In genomic region chr22:35023692-35024363, GRCh38 we compare ENCODE assay signal across 8 cellular contexts. TPM values are rescaled to one million over a fixed set of nuclear protein-coding genes. Genes with fewer than 3 reads are reported as not detected.
DNase-seq lines count a peak whose midpoint lies in the region; ATAC-seq, FAIRE-seq and TF ChIP-seq lines count a peak whose summit lies in the region.

No MANE protein-coding gene starts in this region.

- peak; percentile 87 for FAIRE-seq in GM12891 (lab: Jason Lieb, UNC)

- no peaks in the 10 kb centered on the region for H3K4me1 ChIP-seq in thyroid gland

- H3F3A ChIP-seq in neural cell (ENCODE audit: insufficient read depth, low read length, poor library complexity, severe bottlenecking): no peaks in the 10 kb centered on the region

- intact Hi-C loops in thyroid gland (cut with DNase I): no loop called here

- H3K9ac ChIP-seq in neural cell (ENCODE audit: low read length): no peak overlapping the region

- H3K27me3 ChIP-seq in neural cell (ENCODE audit: insufficient read depth, low read depth, low read length) (no peaks in the 10 kb centered on the region), thyroid gland (no peaks in the 10 kb centered on the region)

- no peaks in the 10 kb centered on the region for H3K9me2 ChIP-seq in neural cell (ENCODE audit: insufficient read depth, low read length)

- no peak overlapping the region for H2AFZ ChIP-seq in neural cell (ENCODE audit: low read depth, low read length)

- H3K36me3 ChIP-seq in neural cell (ENCODE audit: insufficient read depth, low read length): no peaks in the 10 kb centered on the region
- H3K36me3 ChIP-seq in thyroid gland: no peaks in the 10 kb centered on the region

- H4K20me1 ChIP-seq in neural cell (ENCODE audit: insufficient read depth): no peaks in the 10 kb centered on the region

- no peak for ATAC-seq in HG03565 (IDR thresholded peaks at IDR 0.05; ENCODE audit: unreplicated experiment)

- H3K9me3 ChIP-seq in neural cell (ENCODE audit: low read length) (no peaks in the 10 kb centered on the region), thyroid gland (no peaks in the 10 kb centered on the region)

- TF ChIP-seq RAD21 in neural cell (conservative IDR thresholded peaks at IDR 0.05): peak; percentile 97

- no peak overlapping the region for H3K27ac ChIP-seq in 22Rv1
- no peak overlapping the region for H3K27ac ChIP-seq in neural cell (ENCODE audit: low read length)
- H3K27ac ChIP-seq in thyroid gland: no peak overlapping the region

- H3K4me3 ChIP-seq in fibroblast of the aortic adventitia (ENCODE audit: low read depth, low read length): no peak overlapping the region
- no peak overlapping the region for H3K4me3 ChIP-seq in neural cell (ENCODE audit: low read length)
- H3K4me3 ChIP-seq in thyroid gland (replicated peaks in 1 of 3): no peak overlapping the region

- no peak overlapping the region for H3K4me2 ChIP-seq in neural cell (ENCODE audit: low read length)

- no peak for TF ChIP-seq EP300 in neural cell (conservative IDR thresholded peaks at IDR 0.05; ENCODE audit: poor library complexity, severe bottlenecking)

- DNase-seq in GM12891 (ENCODE audit: insufficient read length, low spot score): peak; percentile 74
- DNase-seq in NCI-H69 (lab: John Stamatoyannopoulos, UW): peak; percentile 86
- peak; percentile 95 for DNase-seq in activated CD8-positive, alpha-beta memory T cell treated with anti-CD3 and anti-CD28 coated beads, Interleukin-2, amount 50 U/mL, for 48 hours
- DNase-seq in fibroblast of the aortic adventitia (ENCODE audit: low read depth): peak; percentile 4
- peak; percentile 44 to 51 for DNase-seq in thyroid gland

- WGBS in thyroid gland, 2 donors: 22% methylated on average over 25 of the region's 25 CpGs

- peak; percentile 88 for TF ChIP-seq CTCF in 22Rv1 (IDR thresholded peaks at IDR 0.05)
- peak; percentile 57 for TF ChIP-seq CTCF in fibroblast of the aortic adventitia (IDR thresholded peaks at IDR 0.05; ENCODE audit: insufficient read depth, low read length)
- peak; percentile 96 for TF ChIP-seq CTCF in neural cell (IDR thresholded peaks at IDR 0.05; ENCODE audit: poor library complexity, severe bottlenecking)
- peak in 5 of 6 experiments; percentile 38 to 79 (median 61) for TF ChIP-seq CTCF in thyroid gland (IDR thresholded peaks at IDR 0.05)

- no peaks in the 10 kb centered on the region for H3K79me2 ChIP-seq in neural cell (replicated peaks; ENCODE audit: insufficient read depth, low read length)

- no peak for TF ChIP-seq POLR2A in GM12891 (IDR thresholded peaks at IDR 0.05; ENCODE audit: low read depth, low read length)
- TF ChIP-seq POLR2A in thyroid gland (IDR thresholded peaks at IDR 0.05): no peak

TF ChIP-seq in GM12891, 5 proteins besides CTCF, POLR2A, EP300 and RAD21:
- TF ChIP-seq TAF1 (IDR thresholded peaks at IDR 0.05; ENCODE audit: low read depth, low read length) (no peak), PAX5 (IDR thresholded peaks at IDR 0.05; ENCODE audit: insufficient read depth, low read length, severe bottlenecking) (no peak), POU2F2 (IDR thresholded peaks at IDR 0.05; ENCODE audit: low read depth, low read length) (no peak; the same call in 1 of the 2 replicates), POLR2AphosphoS5 (IDR thresholded peaks at IDR 0.05; ENCODE audit: low read depth, low read length) (no peak), SPI1 (IDR thresholded peaks at IDR 0.05; ENCODE audit: low read depth, low read length) (no peak)

TF ChIP-seq in neural cell, 6 proteins besides CTCF, POLR2A, EP300 and RAD21:
- TF ChIP-seq SMC3 (conservative IDR thresholded peaks at IDR 0.05; ENCODE audit: poor library complexity) (peak; percentile 99), REST (IDR thresholded peaks at IDR 0.05; ENCODE audit: borderline replicate concordance) (no peak)

RNA-seq across cellular contexts. Expression of gene ISX, which starts 42.1 kb away (rescaled TPM):
- polyA plus RNA-seq in GM12891 (2012; ENCODE audit: low read depth, missing spikeins): 6.2 TPM
- total RNA-seq in fibroblast of the aortic adventitia (ENCODE audit: low replicate concordance) (not detected in 2 replicates), thyroid gland (not detected)
- not detected in 2 replicates for polyA plus RNA-seq in neural cell
- polyA minus RNA-seq in neural cell: not detected in 2 replicates

Comparison
In these comparisons a context has a peak if more than half of its experiments do, and no peak if none do; other contexts are left out.
1. DNase-seq: peak in every context shown above with its lines; median percentile 95 in activated CD8-positive, alpha-beta memory T cell treated with anti-CD3 and anti-CD28 coated beads, Interleukin-2, amount 50 U/mL, for 48 hours; 86 in NCI-H69; 74 in GM12891; 48 in thyroid gland; 4 in fibroblast of the aortic adventitia.